ENCODE assay signal across 8 cellular contexts in genomic region chr17:50783193-50783660, GRCh38. TPM values are rescaled to one million over a fixed set of nuclear protein-coding genes. Genes with fewer than 3 reads are reported as not detected.
A peak's percentile ranks its signal among the peaks of the same experiment; 100 is the strongest.
DNase-seq lines count a peak whose midpoint lies in the region; ATAC-seq and TF ChIP-seq lines count a peak whose summit lies in the region.

No MANE protein-coding gene starts in this region.

- peaks cover 0 to 4% (median 0%) of the 10 kb centered on the region in 7 donors for H3K27me3 ChIP-seq in heart right ventricle

- peaks cover 46% of the 10 kb centered on the region for H3K27me3 Mint-ChIP-seq in T-helper 1 cell treated with Interleukin-12 subunit alpha and Interleukin-12 subunit beta and Interleukin-4 antibody, amounts not matched to agents 30 μg/mL and 1 μg/mL, for 36 hours (ENCODE audit: low read depth)
- H3K27me3 Mint-ChIP-seq in activated naive CD8-positive, alpha-beta T cell treated with anti-CD3 and anti-CD28 coated beads, Interleukin-2, amount 50 U/mL, for 24 hours = peaks cover 18% of the 10 kb centered on the region

- H3K36me3 ChIP-seq in heart right ventricle = no peaks in the 10 kb centered on the region

- intact Hi-C loops in heart right ventricle (cut with DNase I) = loop anchor here in 9 of 10 donors (1.0 to 10.0 kb wide), 8 partner anchors 58 to 236 kb away; partner anchors contain the start of gene SPATA20 (in 1 of the 9)

- peak overlapping the region; percentile 70 for H3K27ac Mint-ChIP-seq in T-helper 1 cell treated with Interleukin-12 subunit alpha and Interleukin-12 subunit beta and Interleukin-4 antibody, amounts not matched to agents 30 μg/mL and 1 μg/mL, for 36 hours
- peak overlapping the region; percentile 27 for H3K27ac Mint-ChIP-seq in activated naive CD8-positive, alpha-beta T cell treated with anti-CD3 and anti-CD28 coated beads, Interleukin-2, amount 50 U/mL, for 24 hours

- H3K9me3 Mint-ChIP-seq in T-helper 1 cell treated with Interleukin-12 subunit alpha and Interleukin-12 subunit beta and Interleukin-4 antibody, amounts not matched to agents 30 μg/mL and 1 μg/mL, for 36 hours = no peaks in the 10 kb centered on the region
- H3K9me3 Mint-ChIP-seq in activated naive CD8-positive, alpha-beta T cell treated with anti-CD3 and anti-CD28 coated beads, Interleukin-2, amount 50 U/mL, for 24 hours = no peaks in the 10 kb centered on the region

- peaks cover 25% of the 10 kb centered on the region for H3K4me1 Mint-ChIP-seq in T-helper 1 cell treated with Interleukin-12 subunit alpha and Interleukin-12 subunit beta and Interleukin-4 antibody, amounts not matched to agents 30 μg/mL and 1 μg/mL, for 36 hours (ENCODE audit: low read depth)
- H3K4me1 Mint-ChIP-seq in activated naive CD8-positive, alpha-beta T cell treated with anti-CD3 and anti-CD28 coated beads, Interleukin-2, amount 50 U/mL, for 24 hours = peaks cover 18% of the 10 kb centered on the region

- H3K36me3 Mint-ChIP-seq in T-helper 1 cell treated with Interleukin-12 subunit alpha and Interleukin-12 subunit beta and Interleukin-4 antibody, amounts not matched to agents 30 μg/mL and 1 μg/mL, for 36 hours (ENCODE audit: low read depth) = no peaks in the 10 kb centered on the region
- H3K36me3 Mint-ChIP-seq in activated naive CD8-positive, alpha-beta T cell treated with anti-CD3 and anti-CD28 coated beads, Interleukin-2, amount 50 U/mL, for 24 hours (ENCODE audit: low read depth) = no peaks in the 10 kb centered on the region

- H3K9me3 ChIP-seq in heart right ventricle = no peaks in the 10 kb centered on the region

- no peak overlapping the region for H3K27ac ChIP-seq in heart right ventricle

- H3K4me3 Mint-ChIP-seq in T-helper 1 cell treated with Interleukin-12 subunit alpha and Interleukin-12 subunit beta and Interleukin-4 antibody, amounts not matched to agents 30 μg/mL and 1 μg/mL, for 36 hours = no peak overlapping the region
- H3K4me3 Mint-ChIP-seq in activated naive CD8-positive, alpha-beta T cell treated with anti-CD3 and anti-CD28 coated beads, Interleukin-2, amount 50 U/mL, for 24 hours = no peak overlapping the region

- H3K4me3 ChIP-seq in heart right ventricle = no peak overlapping the region

- TF ChIP-seq CTCF in AG09319 (IDR thresholded peaks at IDR 0.05; ENCODE audit: low read depth, low read length) = peak; percentile 97
- peak; percentile 94 to 98 (median 96) for TF ChIP-seq CTCF in heart right ventricle (IDR thresholded peaks at IDR 0.05)

- ATAC-seq in GM21717 (IDR thresholded peaks at IDR 0.05; ENCODE audit: unreplicated experiment) = peak; percentile 52
- peak; percentile 77 for ATAC-seq in activated naive CD8-positive, alpha-beta T cell treated with anti-CD3 and anti-CD28 coated beads, Interleukin-2, amount 50 U/mL, for 24 hours
- peak; percentile 82 to 91 (median 84) for ATAC-seq in heart right ventricle
- ATAC-seq in HG03378 (IDR thresholded peaks at IDR 0.05; ENCODE audit: unreplicated experiment) = no peak

- peaks cover 0 to 25% (median 3%) of the 10 kb centered on the region in 9 donors for H3K4me1 ChIP-seq in heart right ventricle

- WGBS in heart right ventricle, 2 donors = 19 to 26% methylated on average over 7 of the region's 7 CpGs

- DNase-seq in AG09319 (ENCODE audit: extremely low read depth, low read depth) = peak; percentile 59
- peak; percentile 22 for DNase-seq in NCI-H187 treated with DMSO at 0.1 percent for 48 hours (lab: John Stamatoyannopoulos, UW)
- DNase-seq in activated naive CD8-positive, alpha-beta T cell treated with anti-CD3 and anti-CD28 coated beads, Interleukin-2, amount 50 U/mL, for 24 hours = peak; percentile 86
- DNase-seq in heart right ventricle = peak; percentile 86
- peak; percentile 78 for DNase-seq in putamen (ENCODE audit: low spot score)

RNA-seq across cellular contexts. Expression of gene ANKRD40CL, which starts 15.9 kb away (rescaled TPM):
- not detected for total RNA-seq in heart right ventricle
- polyA plus RNA-seq in heart right ventricle = not detected

RNA-seq across cellular contexts. Expression of gene WFIKKN2, which starts 52.2 kb away (rescaled TPM):
- 1 to 10 TPM in 2 of 10 donors, under 1 TPM in 8; 0.22 to 1.7 (median 0.54) TPM for total RNA-seq in heart right ventricle
- polyA plus RNA-seq in heart right ventricle = under 1 TPM; 0.10 to 0.51 TPM

Comparison
In these comparisons a context has a peak if more than half of its experiments do, and no peak if none do; other contexts are left out.
1. DNase-seq: peak in every context shown above with its lines; median percentile 86 in activated naive CD8-positive, alpha-beta T cell treated with anti-CD3 and anti-CD28 coated beads, Interleukin-2, amount 50 U/mL, for 24 hours; 86 in heart right ventricle; 78 in putamen; 59 in AG09319; 22 in NCI-H187 treated with DMSO at 0.1 percent for 48 hours.